21 cellular contexts compared by ENCODE assay signal in the genomic region with DNA sequence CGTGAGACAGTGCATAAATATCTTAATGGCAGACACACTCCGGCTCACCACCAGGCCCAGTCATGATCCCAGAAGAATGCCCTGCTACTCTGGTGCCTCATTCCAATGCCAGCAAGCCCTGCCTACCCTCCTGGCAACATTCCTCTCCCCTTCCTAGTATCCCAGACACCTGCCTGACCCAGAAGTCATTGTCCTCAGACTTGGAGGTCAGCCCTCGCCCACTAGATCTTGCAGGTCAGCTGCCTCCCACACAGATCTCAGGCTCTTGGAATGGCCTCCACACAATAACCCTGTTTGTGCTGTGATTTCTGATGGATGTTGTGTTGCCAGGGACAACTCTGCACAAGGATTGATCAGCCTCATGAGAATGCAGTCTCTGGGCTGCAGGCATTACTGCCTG. TPM values are rescaled to one million over a fixed set of nuclear protein-coding genes. Genes with fewer than 3 reads are reported as not detected.
DNase-seq lines count a peak whose midpoint lies in the region; ATAC-seq and TF ChIP-seq lines count a peak whose summit lies in the region.
"Had no signal": no experiment of that assay in that cellular context is flagged by ENCODE, and none has a peak within 500 bp of the region (broad histone marks: within the 10 kb centered on the region; RNA-seq: fewer than 3 reads in every experiment).

No MANE protein-coding gene starts in this region.

- in situ Hi-C loops in mammary epithelial cell (cut with MboI; ENCODE audit: low sequenced_read_pairs in 2 of 2): no loop called here
- in situ Hi-C loops in gastrocnemius medialis (cut with MboI; ENCODE audit: low sequenced_read_pairs in 4 of 4): no loop called here

- peaks cover 32% of the 10 kb centered on the region for H3K79me2 ChIP-seq in mammary epithelial cell (ENCODE audit: insufficient read depth, low read length)

- no peaks in the 10 kb centered on the region for H4K20me1 ChIP-seq in mammary epithelial cell (ENCODE audit: insufficient read depth, low read length)

- CTCF ChIA-PET in mammary epithelial cell (lab: Charles Lee; ENCODE audit: low non-redundant PET): no interaction called here

- peak overlapping the region; percentile 45 for H2AFZ ChIP-seq in mammary epithelial cell (ENCODE audit: low read depth, low read length)

- H3K9me3 ChIP-seq in mammary epithelial cell (replicated peaks; ENCODE audit: insufficient read depth, low read length) (no peaks in the 10 kb centered on the region), gastrocnemius medialis (no peaks in the 10 kb centered on the region)
- H3K9me3 ChIP-seq: suprapubic skin had no signal

- ATAC-seq in gastrocnemius medialis (peak in 1 of 2 donors; percentile 5), GM21737 (IDR thresholded peaks at IDR 0.05; ENCODE audit: unreplicated experiment) (no peak)
- ATAC-seq: activated CD4-positive, alpha-beta T cell treated with anti-CD3 and anti-CD28 coated beads for 36 hours; activated T-cell treated with anti-CD3 and anti-CD28 coated beads, Interleukin-2, amount 50 U/mL, for 72 hours had no signal

- WGBS in mammary epithelial cell (ENCODE audit: low coverage, missing lambda C conversion rate): 6% methylated on average over 3 of the region's 3 CpGs

- DNase-seq in HT1080 (ENCODE audit: low read depth) (peak; percentile 20), mammary epithelial cell (peak; percentile 73), kidney tubule cell (ENCODE audit: low spot score) (peak; percentile 69), gastrocnemius medialis (peak in 1 of 2 donors; percentile 64), NCI-H2227 treated with DMSO at 0.1 percent for 48 hours (lab: John Stamatoyannopoulos, UW) (no peak), cerebellar nuclear complex (lab: John Stamatoyannopoulos, UW) (no peak)
- DNase-seq: activated CD4-positive, alpha-beta T cell treated with anti-CD3 and anti-CD28 coated beads for 36 hours; activated T-cell treated with anti-CD3 and anti-CD28 coated beads, Interleukin-2, amount 50 U/mL, for 72 hours; CD4-positive, alpha-beta memory T cell; effector memory CD4-positive, alpha-beta T cell; Karpas-422; NCI-H1092; NCI-H2029; NCI-H82; OCI-M1; Right ventricle myocardium superior; stimulated activated CD4-positive, alpha-beta T cell treated with anti-CD3 and anti-CD28 coated beads, Interleukin-1b, Interleukin-23, amount 100 ng/mL, for 48 hours; SW 1271 had no signal

- TF ChIP-seq CTCF in mammary epithelial cell (conservative IDR thresholded peaks at IDR 0.05 in 1 of 2, IDR thresholded peaks at IDR 0.05 in 1 of 2; ENCODE audit: extremely low read depth in 1 of 2, insufficient read depth in 1 of 2, low read depth in 1 of 2, low read length in 2 of 2) (no peak), gastrocnemius medialis (IDR thresholded peaks at IDR 0.05 in 4 of 5, conservative IDR thresholded peaks at IDR 0.05 in 1 of 5) (no peak)

- peak overlapping the region; percentile 75 for H3K4me2 ChIP-seq in mammary epithelial cell (ENCODE audit: insufficient read depth, low read depth, low read length)

- intact Hi-C loops in mammary epithelial cell (cut with micrococcal nuclease): loop anchor here (5.0 kb wide), 3 partner anchors 48 to 83 kb away; no protein-coding TSS in a partner anchor
- intact Hi-C loops in gastrocnemius medialis (cut with DNase I; ENCODE audit: low total_unique reads): loop anchor here (5.0 kb wide), 1 partner anchor 48 kb away; no protein-coding TSS in a partner anchor

- no peak for TF ChIP-seq POLR2A in gastrocnemius medialis (IDR thresholded peaks at IDR 0.05)

- no peaks in the 10 kb centered on the region for H3K27me3 ChIP-seq in mammary epithelial cell (ENCODE audit: insufficient read depth, low read length)
- H3K27me3 ChIP-seq in gastrocnemius medialis: no peaks in the 10 kb centered on the region
- H3K27me3 ChIP-seq: suprapubic skin had no signal

- peak overlapping the region; percentile 43 for H3K27ac ChIP-seq in mammary epithelial cell (ENCODE audit: insufficient read depth, low read depth, low read length)
- peak overlapping the region; percentile 76 to 100 (median 96) for H3K27ac ChIP-seq in gastrocnemius medialis
- H3K27ac ChIP-seq: skin epidermis, suprapubic skin had no signal

- H3K4me3 ChIP-seq in mammary epithelial cell (replicated peaks in 1 of 3; ENCODE audit: insufficient read depth in 1 of 3, low read depth in 2 of 3, low read length in 3 of 3) (no peak overlapping the region), gastrocnemius medialis (no peak overlapping the region)
- H3K4me3 ChIP-seq: skin epidermis, suprapubic skin had no signal

- dilution Hi-C loops in mammary epithelial cell (cut with HindIII; ENCODE audit: low sequenced_read_pairs): no loop called here

- H3K36me3 ChIP-seq in mammary epithelial cell (ENCODE audit: insufficient read depth, low read length): no peaks in the 10 kb centered on the region
- H3K36me3 ChIP-seq in gastrocnemius medialis: no peaks in the 10 kb centered on the region
- H3K36me3 ChIP-seq: suprapubic skin had no signal

- BruUV-seq in mammary epithelial cell (replicated peaks; lab: Mats Ljungman, UMichigan): no TSS peak

- peaks cover 34% of the 10 kb centered on the region for H3K4me1 ChIP-seq in mammary epithelial cell (ENCODE audit: insufficient read depth, low read length)
- H3K4me1 ChIP-seq in gastrocnemius medialis: peaks cover 37 to 43% of the 10 kb centered on the region in 2 donors

- H3K9ac ChIP-seq in mammary epithelial cell (ENCODE audit: insufficient read depth, low read length): no peak overlapping the region

RNA-seq across cellular contexts. Expression of gene TEX2, which starts 1.8 kb away (rescaled TPM):
- 15.0 and 15.2 TPM in 2 replicates for total RNA-seq in HT1080 (2014; rRNA removed; shearing (Covaris generic))
- polyA plus RNA-seq in HT1080 (2015; cell fraction: cytosol; rRNA removed): 11.8 and 14.0 TPM in 2 replicates
- 14.1 and 14.6 TPM in 2 replicates for polyA plus RNA-seq in HT1080 (2015; cell fraction: nucleus; rRNA removed)
- total RNA-seq in mammary epithelial cell (100 to 1,000 TPM in 1 of 2 donors, 10 to 100 TPM in 1; 72.6 to 127 TPM), gastrocnemius medialis (10 to 100 TPM; 39.0 to 91.1 (median 77.4) TPM)
- polyA plus RNA-seq in mammary epithelial cell: 56.4 TPM
- 109 TPM for polyA minus RNA-seq in mammary epithelial cell

Comparison
In these comparisons a context has a peak if more than half of its experiments do, and no peak if none do; other contexts are left out.
1. DNase-seq: peak in HT1080 (single experiment), mammary epithelial cell (single experiment) and kidney tubule cell (single experiment); none in NCI-H2227 treated with DMSO at 0.1 percent for 48 hours (single experiment) and cerebellar nuclear complex (0 of 2).